In genomic region chr14:50018236-50019210, GRCh38 we compare ENCODE assay signal across 11 cellular contexts.
DNase-seq lines count a peak whose midpoint lies in the region; ATAC-seq, FAIRE-seq and TF ChIP-seq lines count a peak whose summit lies in the region.
"Had no signal": no experiment of that assay in that cellular context is flagged by ENCODE, and none has a peak within 500 bp of the region (broad histone marks: within the 10 kb centered on the region; RNA-seq: fewer than 3 reads in every experiment).

No MANE protein-coding gene starts in this region.

- intact Hi-C loops in body of pancreas (cut with DNase I) = no loop called here
- intact Hi-C loops in sigmoid colon (cut with DNase I) = no loop called here

- H3K9me3 ChIP-seq in body of pancreas (no peaks in the 10 kb centered on the region), right atrium auricular region (peaks cover 0 to 8% of the 10 kb centered on the region in 2 donors), sigmoid colon (peaks cover 0 to 7% (median 4%) of the 10 kb centered on the region in 4 donors)

- no peak overlapping the region for H3K4me3 ChIP-seq in body of pancreas
- no peak overlapping the region for H3K4me3 ChIP-seq in right atrium auricular region
- H3K4me3 ChIP-seq in sigmoid colon = no peak overlapping the region

- TF ChIP-seq EP300 in sigmoid colon (IDR thresholded peaks at IDR 0.05) = peak in 2 of 4 donors; percentile 27 to 51

- H3K27me3 ChIP-seq in body of pancreas (no peaks in the 10 kb centered on the region), right atrium auricular region (no peaks in the 10 kb centered on the region), sigmoid colon (no peaks in the 10 kb centered on the region)

- peak; percentile 54 for DNase-seq in ELR (ENCODE audit: low read depth)
- DNase-seq in body of pancreas = peak; percentile 18 to 73 (median 62)
- no peak for DNase-seq in right atrium auricular region (ENCODE audit: low spot score)
- peak; percentile 73 for DNase-seq in sigmoid colon
- no peak for DNase-seq in GM19239 (ENCODE audit: insufficient read length, low spot score)
- DNase-seq in HUDEP-2 (lab: John Stamatoyannopoulos, UW; ENCODE audit: unreplicated experiment in 76 of 76) = no peak
- DNase-seq in effector CD8-positive, alpha-beta T cell (lab: John Stamatoyannopoulos, UW) = no peak
- DNase-seq in NCI-H524 treated with DMSO at 0.1 percent for 48 hours (lab: John Stamatoyannopoulos, UW) = no peak
- DNase-seq: activated CD8-positive, alpha-beta T cell treated with anti-CD3 and anti-CD28 coated beads for 36 hours; stimulated activated naive CD4-positive, alpha-beta T cell had no signal

- TF ChIP-seq POLR2A in body of pancreas (IDR thresholded peaks at IDR 0.05) = no peak
- TF ChIP-seq POLR2A in sigmoid colon (IDR thresholded peaks at IDR 0.05) = no peak

- TF ChIP-seq CTCF in body of pancreas (IDR thresholded peaks at IDR 0.05) (no peak), right atrium auricular region (IDR thresholded peaks at IDR 0.05) (no peak), sigmoid colon (IDR thresholded peaks at IDR 0.05) (no peak)

- H3K27ac ChIP-seq in body of pancreas (peak overlapping the region; percentile 25 to 65 (median 57)), right atrium auricular region (peak overlapping the region; percentile 22 to 56), sigmoid colon (peak overlapping the region; percentile 31 to 72 (median 52))

- no peaks in the 10 kb centered on the region for H3K36me3 ChIP-seq in body of pancreas (replicated peaks in 1 of 2; ENCODE audit: insufficient read depth in 1 of 2, low read depth in 2 of 2)
- no peaks in the 10 kb centered on the region for H3K36me3 ChIP-seq in right atrium auricular region
- H3K36me3 ChIP-seq in sigmoid colon = no peaks in the 10 kb centered on the region

- no peak for FAIRE-seq in GM19239 (lab: Jason Lieb, UNC)
- FAIRE-seq: HTR-8/SVneo had no signal

- peaks cover 20% of the 10 kb centered on the region for H3K4me1 ChIP-seq in body of pancreas
- peaks cover 0 to 15% of the 10 kb centered on the region in 2 donors for H3K4me1 ChIP-seq in right atrium auricular region
- peaks cover 0 to 30% (median 18%) of the 10 kb centered on the region in 4 donors for H3K4me1 ChIP-seq in sigmoid colon

- ATAC-seq in body of pancreas = peak; percentile 76
- ATAC-seq: activated CD8-positive, alpha-beta T cell treated with anti-CD3 and anti-CD28 coated beads for 36 hours had no signal

- WGBS in body of pancreas, 2 donors = 29 to 30% methylated on average over 12 of the region's 12 CpGs
- 37 to 68% methylated on average over 12 of the region's 12 CpGs for WGBS in sigmoid colon, 2 donors

Comparison
In these comparisons a context has a peak if more than half of its experiments do, and no peak if none do; other contexts are left out.
1. DNase-seq: peak in ELR (single experiment), body of pancreas (4 of 4) and sigmoid colon (single experiment); none in right atrium auricular region (single experiment), GM19239 (single experiment), HUDEP-2 (0 of 76), effector CD8-positive, alpha-beta T cell (single experiment) and NCI-H524 treated with DMSO at 0.1 percent for 48 hours (single experiment).
2. Peak in every context shown above with its lines, with median percentiles within 50 percentile points of each other: H3K27ac ChIP-seq.